8 cellular contexts compared by ENCODE assay signal in genomic region chr16:9008335-9009260, GRCh38.
DNase-seq lines count a peak whose midpoint lies in the region; ATAC-seq and TF ChIP-seq lines count a peak whose summit lies in the region.

No MANE protein-coding gene starts in this region.

- H3K36me3 Mint-ChIP-seq in nephron progenitor cell (ENCODE audit: low read depth) = no peaks in the 10 kb centered on the region

- H3K4me3 ChIP-seq in AG10803 (ENCODE audit: low read length) (peak overlapping the region; percentile 40), OCI-LY3 (ENCODE audit: low read length) (peak overlapping the region; percentile 71)

- peaks cover 25% of the 10 kb centered on the region for H3K4me1 Mint-ChIP-seq in nephron progenitor cell

- no peaks in the 10 kb centered on the region for H4K20me1 ChIP-seq in OCI-LY3 (ENCODE audit: insufficient read depth, low read length)

- peaks cover 14% of the 10 kb centered on the region for H3K27me3 Mint-ChIP-seq in nephron progenitor cell (ENCODE audit: low read depth, poor library complexity)

- ATAC-seq in GM18873 (IDR thresholded peaks at IDR 0.05; ENCODE audit: low FRiP score, unreplicated experiment) (peak; percentile 64), HG03439 (IDR thresholded peaks at IDR 0.05; ENCODE audit: unreplicated experiment) (peak; percentile 69)

- H3K4me3 Mint-ChIP-seq in nephron progenitor cell = no peak overlapping the region

- no peak overlapping the region for H3K27ac ChIP-seq in OCI-LY3 (ENCODE audit: low read length)

- H3K4me1 ChIP-seq in OCI-LY3 (ENCODE audit: low read length) = peaks cover 3% of the 10 kb centered on the region; the same call in 1 of the 2 replicates

- H3K27ac Mint-ChIP-seq in nephron progenitor cell = no peak overlapping the region

- DNase-seq in AG10803 (ENCODE audit: low read depth) (peak; percentile 54), fibroblast of gingiva (ENCODE audit: low read depth) (peak; percentile 48), nephron progenitor cell (peak; percentile 85)
- peak; percentile 69 for DNase-seq in activated T-cell treated with anti-CD3 and anti-CD28 coated beads, Interleukin-2, amount 50 U/mL, for 1 hour
- DNase-seq in stimulated activated naive CD4-positive, alpha-beta T cell (lab: John Stamatoyannopoulos, UW) = peak; percentile 15 to 60 (median 36)

- H3K36me3 ChIP-seq in OCI-LY3 (replicated peaks; ENCODE audit: low read depth, low read length) = no peaks in the 10 kb centered on the region

- H3K9ac ChIP-seq in OCI-LY3 (ENCODE audit: low read length) = peak overlapping the region; percentile 8; the same call in 1 of the 2 replicates

- no peaks in the 10 kb centered on the region for H3K27me3 ChIP-seq in OCI-LY3 (ENCODE audit: low read depth, low read length)

- TF ChIP-seq CTCF in AG10803 (conservative IDR thresholded peaks at IDR 0.05; ENCODE audit: low read length) = peak; percentile 88
- peak; percentile 77 for TF ChIP-seq CTCF in OCI-LY3 (IDR thresholded peaks at IDR 0.05; ENCODE audit: low read depth, low read length)
- peak; percentile 87 for TF ChIP-seq CTCF in nephron progenitor cell (IDR thresholded peaks at IDR 0.05)

- peaks cover 5% of the 10 kb centered on the region for H3K9me3 Mint-ChIP-seq in nephron progenitor cell

- no peaks in the 10 kb centered on the region for H3K9me3 ChIP-seq in OCI-LY3 (ENCODE audit: insufficient read depth, low read length)

- peak overlapping the region; percentile 78 for H2AFZ ChIP-seq in OCI-LY3 (ENCODE audit: low read depth, low read length)

- H3K4me2 ChIP-seq in OCI-LY3 (ENCODE audit: low read length) = peak overlapping the region; percentile 77

- no peaks in the 10 kb centered on the region for H3K79me2 ChIP-seq in OCI-LY3 (ENCODE audit: low read length)
